In the genomic region with DNA sequence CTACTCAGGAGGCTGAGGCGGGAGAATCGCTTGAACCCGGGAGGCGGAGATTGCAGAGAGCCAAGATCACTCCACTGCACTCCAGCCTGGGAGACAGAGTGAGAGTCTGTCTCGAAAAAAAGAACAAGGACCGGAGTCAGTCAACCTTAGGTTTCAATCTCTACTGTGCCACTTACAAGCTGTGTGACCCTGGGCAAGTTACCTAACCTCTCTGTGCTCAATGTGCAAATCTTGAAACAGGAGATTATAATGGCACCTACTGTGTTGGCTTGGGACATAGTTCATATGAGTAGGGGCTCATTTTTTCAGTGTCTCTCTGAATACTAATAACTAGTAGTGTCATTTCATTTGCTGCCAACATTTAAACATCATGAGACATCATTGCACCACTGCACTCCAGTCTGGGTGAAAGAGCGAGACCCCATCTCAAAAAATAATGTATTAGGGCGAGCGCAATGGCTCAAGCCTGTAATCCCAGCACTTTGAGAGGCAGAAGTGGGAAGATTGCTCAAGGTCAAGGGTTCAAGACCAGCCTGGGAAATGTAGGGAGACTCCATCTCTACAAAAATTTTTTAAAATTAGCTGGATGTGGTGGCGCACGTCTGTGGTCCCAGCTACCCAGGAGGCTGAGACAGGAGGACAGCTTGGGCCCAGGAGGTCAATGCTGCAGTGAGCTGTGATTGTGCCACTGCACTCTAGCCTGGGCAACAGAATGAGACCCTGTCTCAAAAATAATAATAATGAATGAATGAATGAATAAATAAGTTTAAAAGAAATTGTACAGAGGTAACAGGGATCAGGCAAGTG, we compare ENCODE assay signal across 27 cellular contexts. TPM values are rescaled to one million over a fixed set of nuclear protein-coding genes. Genes with fewer than 3 reads are reported as not detected.
"Had no signal": no experiment of that assay in that cellular context is flagged by ENCODE, and none has a peak within 500 bp of the region (broad histone marks: within the 10 kb centered on the region; RNA-seq: fewer than 3 reads in every experiment).

No MANE protein-coding gene starts in this region.

- H3K27ac ChIP-seq: SK-N-MC, VCaP had no signal

- H3K9me3 ChIP-seq: MG63 had no signal

- H3K4me3 ChIP-seq: MG63, SK-N-MC had no signal

- H3K27me3 ChIP-seq: MG63 had no signal

- FAIRE-seq: astrocyte had no signal

- H3K36me3 ChIP-seq: MG63 had no signal

- DNase-seq: activated CD4-positive, alpha-beta memory T cell treated with anti-CD3 and anti-CD28 coated beads, Interleukin-2, amount 10 ng/mL, durations not matched to agents 7 days and 5 days; activated CD4-positive, alpha-beta T cell treated with anti-CD3 and anti-CD28 coated beads, Interleukin-2, amount 50 U/mL, for 1 hour; activated CD4-positive, CD25-positive, alpha-beta regulatory T cell; activated gamma-delta T cell; activated naive CD4-positive, alpha-beta T cell treated with anti-CD3 and anti-CD28 coated beads for 36 hours; activated T-cell treated with anti-CD3 and anti-CD28 coated beads for 4 hours; activated T-cell treated with anti-CD3 and anti-CD28 coated beads, Interleukin-2, amount 50 U/mL, for 48 hours; amygdala; MG63; MV-4-11; NCI-H1092 treated with DMSO at 0.1 percent for 48 hours; NCI-H1417 treated with DMSO at 0.1 percent for 48 hours; NCI-H1694; NCI-H2029; NCI-H2107; NCI-H2171 treated with DMSO at 0.1 percent for 48 hours; NCI-H226; NCI-H526; NCI-H774; T-cell had no signal

- ATAC-seq: activated T-helper 17 cell treated with anti-CD3 and anti-CD28 coated beads, Interleukin-2, amount 50 U/mL, for 72 hours; T-cell had no signal

RNA-seq across cellular contexts. Expression of gene TNFSF14, which starts 45.0 kb away (rescaled TPM):
- total RNA-seq: astrocyte, NCI-H460, OCI-LY7, RPMI7951 had no signal

RNA-seq across cellular contexts. Expression of gene SH2D3A, which starts 52.3 kb away (rescaled TPM):
- total RNA-seq: RPMI7951 had no signal
